Comparison of ENCODE assay signal across 1 cellular context in genomic region chr19:2250765-2251576, GRCh38.
A peak's percentile ranks its signal among the peaks of the same experiment; 100 is the strongest.
TF ChIP-seq lines count a peak whose summit lies in the region.

No MANE protein-coding gene starts in this region.

TF ChIP-seq in H1, 55 proteins besides CTCF, POLR2A, EP300 and RAD21:
- no peak for TF ChIP-seq RXRA (IDR thresholded peaks at IDR 0.05; ENCODE audit: insufficient read depth, low read depth, low read length)
- TF ChIP-seq GABPA (IDR thresholded peaks at IDR 0.05; ENCODE audit: borderline replicate concordance, insufficient read depth, low read length), result 0 out of 2 replicates have a peak, but pooled peaks have one; percentile 6
